Comparison of ENCODE assay signal across 8 cellular contexts in genomic region chr10:29841724-29842649, GRCh38.
A peak's percentile ranks its signal among the peaks of the same experiment; 100 is the strongest.
DNase-seq lines count a peak whose midpoint lies in the region; ATAC-seq and TF ChIP-seq lines count a peak whose summit lies in the region.

No MANE protein-coding gene starts in this region.

- TF ChIP-seq CTCF in foreskin keratinocyte (conservative IDR thresholded peaks at IDR 0.05) (peak; percentile 20), A673 (conservative IDR thresholded peaks at IDR 0.05; ENCODE audit: low read depth, low read length) (no peak)

- ATAC-seq in foreskin keratinocyte (peak; percentile 36), GM21381 (IDR thresholded peaks at IDR 0.05; ENCODE audit: unreplicated experiment) (no peak)
- ATAC-seq in activated CD4-positive, CD25-positive, alpha-beta regulatory T cell treated with anti-CD3 and anti-CD28 coated beads, Interleukin-2, amount 50 U/mL, for 24 hours: no peak

- H3K36me3 ChIP-seq in H7 (replicated peaks; ENCODE audit: control insufficient read depth, insufficient read depth, low read length) (no peaks in the 10 kb centered on the region), rectal smooth muscle tissue (ENCODE audit: control insufficient read depth, insufficient read depth, low read length) (no peaks in the 10 kb centered on the region), A673 (ENCODE audit: insufficient read depth, low read length, poor library complexity, severe bottlenecking) (no peaks in the 10 kb centered on the region)

- H3K4me1 ChIP-seq in foreskin keratinocyte: peaks cover 13% of the 10 kb centered on the region
- H3K4me1 ChIP-seq in rectal smooth muscle tissue (ENCODE audit: control insufficient read depth, insufficient read depth, low read length): peaks cover 52% of the 10 kb centered on the region
- no peaks in the 10 kb centered on the region for H3K4me1 ChIP-seq in A673 (ENCODE audit: insufficient read depth, low read length, poor library complexity, severe bottlenecking)

- POLR2A ChIA-PET in A673 (lab: Charles Lee; ENCODE audit: low non-redundant PET): no interaction called here

- no peaks in the 10 kb centered on the region for H3K9me3 ChIP-seq in A673 (ENCODE audit: low read depth, low read length, poor library complexity, severe bottlenecking)

- intact Hi-C loops in A673 (cut with micrococcal nuclease; ENCODE audit: unreplicated experiment): no loop called here

- peak; percentile 38 for DNase-seq in H7
- DNase-seq in NCI-H748 (lab: John Stamatoyannopoulos, UW; ENCODE audit: unreplicated experiment): peak; percentile 93
- peak in 1 of 2 donors; percentile 41 for DNase-seq in foreskin keratinocyte
- DNase-seq in COLO829 (ENCODE audit: low spot score): no peak
- DNase-seq in A673 (ENCODE audit: low spot score): no peak

- BruUV-seq in A673 (replicated peaks; lab: Mats Ljungman, UMichigan): no TSS peak

- CTCF ChIA-PET in A673 (lab: Charles Lee): no interaction called here

- H3K4me3 ChIP-seq in H7 (ENCODE audit: insufficient read depth, low read depth, low read length) (no peak overlapping the region), rectal smooth muscle tissue (ENCODE audit: low read length) (peak overlapping the region; percentile 30), A673 (ENCODE audit: low read depth, low read length, poor library complexity, severe bottlenecking) (no peak overlapping the region)

- H3K27me3 ChIP-seq in H7 (ENCODE audit: control insufficient read depth, insufficient read depth, low read length): no peaks in the 10 kb centered on the region
- H3K27me3 ChIP-seq in foreskin keratinocyte: no peaks in the 10 kb centered on the region
- H3K27me3 ChIP-seq in rectal smooth muscle tissue (ENCODE audit: control insufficient read depth, insufficient read depth, low read length): no peaks in the 10 kb centered on the region
- no peaks in the 10 kb centered on the region for H3K27me3 ChIP-seq in A673 (replicated peaks; ENCODE audit: insufficient read depth, low read depth, low read length, poor library complexity)

- no peak overlapping the region for H3K27ac ChIP-seq in foreskin keratinocyte
- H3K27ac ChIP-seq in rectal smooth muscle tissue (ENCODE audit: low read depth, low read length): peak overlapping the region; percentile 99
- H3K27ac ChIP-seq in A673 (ENCODE audit: low read depth, low read length, poor library complexity, severe bottlenecking): no peak overlapping the region

- peak overlapping the region; percentile 33 for H3K9ac ChIP-seq in rectal smooth muscle tissue (ENCODE audit: low read length)

Comparison
In these comparisons a context has a peak if more than half of its experiments do, and no peak if none do; other contexts are left out.
1. DNase-seq: peak in H7 (single experiment) and NCI-H748 (single experiment); none in COLO829 (single experiment) and A673 (single experiment).